9 cellular contexts compared by ENCODE assay signal in the genomic region with DNA sequence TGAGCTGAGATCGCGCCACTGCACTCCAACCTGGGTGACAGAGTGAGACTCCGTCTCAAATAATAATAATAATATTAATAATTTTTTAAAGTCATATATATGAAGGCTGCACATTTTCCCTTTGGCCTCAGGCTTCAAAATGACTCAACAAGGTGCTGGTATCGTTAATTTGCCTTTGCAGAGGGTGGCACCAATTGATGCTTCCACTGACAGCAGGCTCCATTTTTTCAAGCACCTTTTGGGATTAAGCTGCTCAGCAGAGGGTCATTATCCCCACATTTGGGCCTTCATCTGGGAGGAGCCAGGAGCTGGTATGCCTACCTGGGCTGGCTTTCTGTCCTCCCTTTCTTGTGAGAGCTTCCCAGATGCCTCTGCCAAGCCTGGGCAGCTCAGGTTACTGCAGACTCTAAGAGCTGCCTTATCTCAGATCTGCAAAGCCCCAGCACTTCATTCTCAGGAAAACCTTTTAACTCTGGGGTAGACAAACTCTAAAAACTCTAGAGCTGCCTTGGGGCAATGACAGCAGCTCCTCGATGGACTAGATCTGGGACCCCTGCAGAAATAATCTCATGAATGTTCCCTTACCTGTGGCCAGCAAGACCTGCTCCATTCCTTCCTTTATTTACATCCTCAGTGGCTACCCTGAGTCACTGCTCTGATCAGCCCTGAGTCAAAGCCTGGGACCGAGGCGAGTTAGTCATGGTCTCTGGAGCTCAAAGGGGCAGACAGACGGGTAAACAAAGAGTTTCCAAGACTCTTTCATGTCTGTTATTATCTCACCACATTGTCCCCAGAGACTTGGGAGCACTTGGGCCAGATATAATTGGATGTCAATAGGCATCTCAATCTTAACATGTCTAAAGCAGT.
A peak's percentile ranks its signal among the peaks of the same experiment; 100 is the strongest.
DNase-seq lines count a peak whose midpoint lies in the region; ATAC-seq and TF ChIP-seq lines count a peak whose summit lies in the region.
"Had no signal": no experiment of that assay in that cellular context is flagged by ENCODE, and none has a peak within 500 bp of the region (broad histone marks: within the 10 kb centered on the region; RNA-seq: fewer than 3 reads in every experiment).

No MANE protein-coding gene starts in this region.

- ATAC-seq in stimulated activated naive CD8-positive, alpha-beta T cell treated with anti-CD3 and anti-CD28 coated beads, Interleukin-15, amount 100 ng/mL, for 72 hours = no peak

- peak overlapping the region; percentile 43 for H3K4me3 Mint-ChIP-seq in nephron progenitor cell
- no peak overlapping the region for H3K4me3 Mint-ChIP-seq in activated naive CD8-positive, alpha-beta T cell treated with anti-CD3 and anti-CD28 coated beads for 36 hours
- H3K4me3 Mint-ChIP-seq in stimulated activated naive CD8-positive, alpha-beta T cell treated with anti-CD3 and anti-CD28 coated beads, Interleukin-15, amount 100 ng/mL, for 72 hours = no peak overlapping the region

- peak overlapping the region; percentile 96 for H3K27ac Mint-ChIP-seq in nephron progenitor cell
- no peak overlapping the region for H3K27ac Mint-ChIP-seq in activated naive CD8-positive, alpha-beta T cell treated with anti-CD3 and anti-CD28 coated beads for 36 hours
- no peak overlapping the region for H3K27ac Mint-ChIP-seq in stimulated activated naive CD8-positive, alpha-beta T cell treated with anti-CD3 and anti-CD28 coated beads, Interleukin-15, amount 100 ng/mL, for 72 hours

- no peaks in the 10 kb centered on the region for H3K36me3 Mint-ChIP-seq in nephron progenitor cell (ENCODE audit: low read depth)
- no peaks in the 10 kb centered on the region for H3K36me3 Mint-ChIP-seq in activated naive CD8-positive, alpha-beta T cell treated with anti-CD3 and anti-CD28 coated beads for 36 hours

- H3K4me1 ChIP-seq in adipocyte (ENCODE audit: control insufficient read depth, insufficient read depth, low read length) = peaks cover 10% of the 10 kb centered on the region

- no peaks in the 10 kb centered on the region for H3K36me3 ChIP-seq in adipocyte (ENCODE audit: control insufficient read depth, insufficient read depth, low read length, severe bottlenecking)
- H3K36me3 ChIP-seq: thoracic aorta had no signal

- no peaks in the 10 kb centered on the region for H3K9me3 Mint-ChIP-seq in nephron progenitor cell
- H3K9me3 Mint-ChIP-seq in activated naive CD8-positive, alpha-beta T cell treated with anti-CD3 and anti-CD28 coated beads for 36 hours = no peaks in the 10 kb centered on the region
- no peaks in the 10 kb centered on the region for H3K9me3 Mint-ChIP-seq in stimulated activated naive CD8-positive, alpha-beta T cell treated with anti-CD3 and anti-CD28 coated beads, Interleukin-15, amount 100 ng/mL, for 72 hours

- H3K4me3 ChIP-seq in adipocyte (ENCODE audit: low read length) = no peak overlapping the region
- H3K4me3 ChIP-seq: thoracic aorta had no signal

- DNase-seq in Daoy (ENCODE audit: low read depth) (peak; percentile 94), NCI-H128 (lab: John Stamatoyannopoulos, UW; ENCODE audit: unreplicated experiment) (peak; percentile 63), adipocyte (ENCODE audit: low read depth) (peak; percentile 79), nephron progenitor cell (peak; percentile 29), NCI-H2081 treated with DMSO at 0.1 percent for 48 hours (lab: John Stamatoyannopoulos, UW) (no peak)
- no peak for DNase-seq in activated naive CD8-positive, alpha-beta T cell treated with anti-CD3 and anti-CD28 coated beads for 36 hours
- no peak for DNase-seq in stimulated activated naive CD8-positive, alpha-beta T cell treated with anti-CD3 and anti-CD28 coated beads, Interleukin-15, amount 100 ng/mL, for 72 hours
- no peak for DNase-seq in activated effector memory CD4-positive, alpha-beta T cell treated with Interleukin-2 at 50 U/mL for 16 hours

- H3K4me1 Mint-ChIP-seq in nephron progenitor cell = peaks cover 48% of the 10 kb centered on the region
- no peaks in the 10 kb centered on the region for H3K4me1 Mint-ChIP-seq in activated naive CD8-positive, alpha-beta T cell treated with anti-CD3 and anti-CD28 coated beads for 36 hours
- H3K4me1 Mint-ChIP-seq in stimulated activated naive CD8-positive, alpha-beta T cell treated with anti-CD3 and anti-CD28 coated beads, Interleukin-15, amount 100 ng/mL, for 72 hours = no peaks in the 10 kb centered on the region

- no peaks in the 10 kb centered on the region for H3K9me3 ChIP-seq in adipocyte (ENCODE audit: control insufficient read depth, low read length)
- H3K9me3 ChIP-seq: thoracic aorta had no signal

- peaks cover 6% of the 10 kb centered on the region for H3K27me3 Mint-ChIP-seq in nephron progenitor cell (ENCODE audit: low read depth, poor library complexity)
- H3K27me3 Mint-ChIP-seq in activated naive CD8-positive, alpha-beta T cell treated with anti-CD3 and anti-CD28 coated beads for 36 hours = peaks cover 49% of the 10 kb centered on the region
- peaks cover 49% of the 10 kb centered on the region for H3K27me3 Mint-ChIP-seq in stimulated activated naive CD8-positive, alpha-beta T cell treated with anti-CD3 and anti-CD28 coated beads, Interleukin-15, amount 100 ng/mL, for 72 hours

- H3K9ac ChIP-seq in adipocyte (ENCODE audit: low read length) = no peak overlapping the region

- H3K27me3 ChIP-seq in adipocyte (replicated peaks; ENCODE audit: control insufficient read depth, insufficient read depth, low read length) = peaks cover 68% of the 10 kb centered on the region

- TF ChIP-seq CTCF in nephron progenitor cell (IDR thresholded peaks at IDR 0.05) = no peak

Comparison
In these comparisons a context has a peak if more than half of its experiments do, and no peak if none do; other contexts are left out.
1. DNase-seq: peak in Daoy (single experiment), NCI-H128 (single experiment), adipocyte (single experiment) and nephron progenitor cell (single experiment); none in activated naive CD8-positive, alpha-beta T cell treated with anti-CD3 and anti-CD28 coated beads for 36 hours (single experiment), stimulated activated naive CD8-positive, alpha-beta T cell treated with anti-CD3 and anti-CD28 coated beads, Interleukin-15, amount 100 ng/mL, for 72 hours (0 of 2), NCI-H2081 treated with DMSO at 0.1 percent for 48 hours (single experiment) and activated effector memory CD4-positive, alpha-beta T cell treated with Interleukin-2 at 50 U/mL for 16 hours (single experiment).